Comparison of ENCODE assay signal across 10 cellular contexts in the genomic region with DNA sequence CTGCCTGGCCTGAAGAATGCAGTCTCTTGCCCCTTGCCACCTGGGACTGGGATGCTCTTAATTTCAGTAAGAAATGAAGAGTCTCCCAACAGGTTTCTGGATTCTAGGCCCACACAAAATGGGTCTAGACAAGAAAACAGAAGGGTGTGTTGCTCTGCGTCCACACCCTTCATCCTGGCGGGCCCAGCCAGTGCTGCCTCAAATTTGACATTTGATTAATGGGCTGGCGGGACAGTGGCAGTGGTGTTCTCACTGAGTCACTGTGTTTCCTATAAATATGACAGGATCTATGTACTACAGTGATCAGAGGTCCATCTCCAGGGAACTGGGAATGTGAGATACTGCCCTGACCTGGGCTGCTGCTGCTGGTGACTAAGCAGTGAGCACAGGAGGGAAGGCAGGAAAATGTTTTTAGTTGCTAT. TPM values are rescaled to one million over a fixed set of nuclear protein-coding genes. Genes with fewer than 3 reads are reported as not detected.
DNase-seq lines count a peak whose midpoint lies in the region; TF ChIP-seq lines count a peak whose summit lies in the region.
"Had no signal": no experiment of that assay in that cellular context is flagged by ENCODE, and none has a peak within 500 bp of the region (broad histone marks: within the 10 kb centered on the region; RNA-seq: fewer than 3 reads in every experiment).

No MANE protein-coding gene starts in this region.

- no peak overlapping the region for H3K4me2 ChIP-seq in PC-9

- no peak overlapping the region for H3K27ac ChIP-seq in PC-9
- no peak overlapping the region for H3K27ac ChIP-seq in SJCRH30
- H3K27ac ChIP-seq: BLaER1 treated with 17β-estradiol and CSF1 and Interleukin-3, amounts not matched to agents 10 nM and 100 nM had no signal

- H3K79me2 ChIP-seq in PC-9 (ENCODE audit: low read depth), result no peaks in the 10 kb centered on the region

- no peaks in the 10 kb centered on the region for H3K27me3 ChIP-seq in PC-9 (ENCODE audit: insufficient read depth, low read depth)
- H3K27me3 ChIP-seq in SJCRH30, result no peaks in the 10 kb centered on the region
- H3K27me3 ChIP-seq: BLaER1 treated with 17β-estradiol and CSF1 and Interleukin-3, amounts not matched to agents 10 nM and 100 nM had no signal

- peak; percentile 88 for DNase-seq in Caki2 (ENCODE audit: low read depth)
- peak; percentile 22 to 43 for DNase-seq in PC-9
- DNase-seq in fibroblast of mammary gland (ENCODE audit: low read depth), result peak; percentile 81
- DNase-seq in renal cortical epithelial cell (ENCODE audit: low read depth), result peak; percentile 48
- no peak for DNase-seq in GM20000 (ENCODE audit: low spot score)
- no peak for DNase-seq in SJCRH30
- no peak for DNase-seq in NK-92 treated with Interleukin-12 subunit alpha and Interleukin-12 subunit beta, amount 100 ng/mL, for 24 hours (lab: John Stamatoyannopoulos, UW)
- no peak for DNase-seq in activated naive CD4-positive, alpha-beta T cell treated with Interleukin-2 at 50 U/mL for 16 hours

- peaks cover 32% of the 10 kb centered on the region for H3K4me1 ChIP-seq in PC-9 (replicated peaks; ENCODE audit: insufficient read depth)
- peaks cover 8% of the 10 kb centered on the region; the same call in 1 of the 2 replicates for H3K4me1 ChIP-seq in SJCRH30

- no peaks in the 10 kb centered on the region for H3K9me3 ChIP-seq in PC-9 (ENCODE audit: insufficient read depth, low read depth)
- H3K9me3 ChIP-seq in SJCRH30 (replicated peaks), result no peaks in the 10 kb centered on the region
- H3K9me3 ChIP-seq: BLaER1 treated with 17β-estradiol and CSF1 and Interleukin-3, amounts not matched to agents 10 nM and 100 nM had no signal

- no peaks in the 10 kb centered on the region for H3K9me2 ChIP-seq in PC-9 (ENCODE audit: insufficient read depth)

- in situ Hi-C loops in Caki2 (cut with HindIII; ENCODE audit: low pct_unique_long_range_greater_than_20kb, low sequenced_read_pairs), result no loop called here

- BruUV-seq in PC-9 (replicated peaks; lab: Mats Ljungman, UMichigan), result no TSS peak

- H2AFZ ChIP-seq in PC-9, result no peak overlapping the region

- H4K20me1 ChIP-seq in PC-9 (ENCODE audit: insufficient read depth), result no peaks in the 10 kb centered on the region
- H4K20me1 ChIP-seq: BLaER1 treated with 17β-estradiol and CSF1 and Interleukin-3, amounts not matched to agents 10 nM and 100 nM had no signal

- POLR2A ChIA-PET in PC-9 (lab: Charles Lee; ENCODE audit: unreplicated experiment), result no interaction called here

- CTCF ChIA-PET in PC-9 (lab: Charles Lee), result no interaction called here

- H3K36me3 ChIP-seq in PC-9 (ENCODE audit: low read depth), result no peaks in the 10 kb centered on the region
- H3K36me3 ChIP-seq in SJCRH30, result no peaks in the 10 kb centered on the region
- H3K36me3 ChIP-seq: BLaER1 treated with 17β-estradiol and CSF1 and Interleukin-3, amounts not matched to agents 10 nM and 100 nM had no signal

- H3K4me3 ChIP-seq in PC-9, result no peak overlapping the region
- H3K4me3 ChIP-seq in fibroblast of mammary gland (ENCODE audit: control insufficient read depth, low read depth, low read length), result no peak overlapping the region
- H3K4me3 ChIP-seq in SJCRH30, result no peak overlapping the region
- H3K4me3 ChIP-seq: BLaER1 treated with 17β-estradiol and CSF1 and Interleukin-3, amounts not matched to agents 10 nM and 100 nM had no signal

- no peak for TF ChIP-seq CTCF in PC-9 (conservative IDR thresholded peaks at IDR 0.05)
- TF ChIP-seq CTCF in fibroblast of mammary gland (conservative IDR thresholded peaks at IDR 0.05; ENCODE audit: control insufficient read depth, insufficient read depth, low read depth, low read length), result no peak
- no peak for TF ChIP-seq CTCF in GM20000 (IDR thresholded peaks at IDR 0.05; ENCODE audit: extremely low read depth, missing control alignments)

- intact Hi-C loops in PC-9 (cut with micrococcal nuclease; ENCODE audit: unreplicated experiment), result loop anchor here (10.0 kb wide), 1 partner anchor 133 kb away; no protein-coding TSS in a partner anchor

- H3F3A ChIP-seq in PC-9 (ENCODE audit: insufficient read depth, low read depth), result peaks cover 11% of the 10 kb centered on the region

RNA-seq across cellular contexts. Expression of a gene that starts 6.5 kb away (rescaled TPM):
- 0.20 TPM in 1 of 2 replicates, not detected in the other for total RNA-seq in Caki2 (2014; rRNA removed; shearing (Covaris generic); ENCODE audit: low replicate concordance)
- total RNA-seq in PC-9 (2021) (0.35 and 1.4 TPM in 2 replicates), renal cortical epithelial cell (0.10 and 0.35 TPM in 2 replicates)
- not detected in 2 replicates for total RNA-seq in SJCRH30 (2014; rRNA removed; shearing (Covaris generic))
- total RNA-seq: naive thymus-derived CD8-positive, alpha-beta T cell had no signal

RNA-seq across cellular contexts. Expression of a gene that starts 8.9 kb away (rescaled TPM):
- total RNA-seq in Caki2 (2014; rRNA removed; shearing (Covaris generic); ENCODE audit: low replicate concordance), result 26.5 and 31.5 TPM in 2 replicates
- total RNA-seq in PC-9 (2021), result 23.0 and 25.3 TPM in 2 replicates
- total RNA-seq in renal cortical epithelial cell, result 6.6 and 14.9 TPM in 2 replicates
- 2.6 and 5.9 TPM in 2 replicates for total RNA-seq in SJCRH30 (2014; rRNA removed; shearing (Covaris generic))

RNA-seq across cellular contexts. Expression of a gene that starts 37.3 kb away (rescaled TPM):
- total RNA-seq in Caki2 (2014; rRNA removed; shearing (Covaris generic); ENCODE audit: low replicate concordance), result 32.4 and 35.9 TPM in 2 replicates
- 12.7 and 13.0 TPM in 2 replicates for total RNA-seq in PC-9 (2021)
- total RNA-seq in renal cortical epithelial cell, result 42.0 and 64.4 TPM in 2 replicates
- total RNA-seq in SJCRH30 (2014; rRNA removed; shearing (Covaris generic)), result 28.3 and 29.3 TPM in 2 replicates

RNA-seq across cellular contexts. Expression of a gene that starts 48.5 kb away (rescaled TPM):
- not detected in 2 replicates for total RNA-seq in Caki2 (2014; rRNA removed; shearing (Covaris generic); ENCODE audit: low replicate concordance)
- total RNA-seq in PC-9 (2021) (not detected in 2 replicates), renal cortical epithelial cell (not detected in 2 replicates)
- 0.03 TPM in 1 of 2 replicates, not detected in the other for total RNA-seq in SJCRH30 (2014; rRNA removed; shearing (Covaris generic))
- total RNA-seq: naive thymus-derived CD8-positive, alpha-beta T cell had no signal

RNA-seq across cellular contexts. Expression of a gene that starts 49.7 kb away (rescaled TPM):
- not detected in 2 replicates for total RNA-seq in Caki2 (2014; rRNA removed; shearing (Covaris generic); ENCODE audit: low replicate concordance)
- total RNA-seq in PC-9 (2021), result not detected in 2 replicates
- total RNA-seq in renal cortical epithelial cell, result not detected in 2 replicates
- not detected in 2 replicates for total RNA-seq in SJCRH30 (2014; rRNA removed; shearing (Covaris generic))
- total RNA-seq: naive thymus-derived CD8-positive, alpha-beta T cell had no signal

Comparison
In these comparisons a context has a peak if more than half of its experiments do, and no peak if none do; other contexts are left out.
1. DNase-seq: peak in Caki2 (single experiment), PC-9 (2 of 2), fibroblast of mammary gland (single experiment) and renal cortical epithelial cell (single experiment); none in GM20000 (single experiment), SJCRH30 (0 of 2), NK-92 treated with Interleukin-12 subunit alpha and Interleukin-12 subunit beta, amount 100 ng/mL, for 24 hours (single experiment) and activated naive CD4-positive, alpha-beta T cell treated with Interleukin-2 at 50 U/mL for 16 hours (single experiment).